In genomic region chr11:63478896-63479295, GRCh38 we compare ENCODE assay signal across 8 cellular contexts. TPM values are rescaled to one million over a fixed set of nuclear protein-coding genes. Genes with fewer than 3 reads are reported as not detected.
DNase-seq lines count a peak whose midpoint lies in the region; ATAC-seq and TF ChIP-seq lines count a peak whose summit lies in the region.

No MANE protein-coding gene starts in this region.

- no peaks in the 10 kb centered on the region for H3K36me3 ChIP-seq in left lung

- peaks cover 33% of the 10 kb centered on the region for H3K27me3 Mint-ChIP-seq in activated B cell treated with CpG ODN at 0.5 μM for 24 hours

- TF ChIP-seq CTCF in AG10803 (conservative IDR thresholded peaks at IDR 0.05; ENCODE audit: low read length) (peak; percentile 98), activated B cell treated with CpG ODN at 0.5 μM for 24 hours (IDR thresholded peaks at IDR 0.05) (peak; percentile 32), choroid plexus epithelial cell (conservative IDR thresholded peaks at IDR 0.05; ENCODE audit: low read depth, low read length) (peak; percentile 97), left lung (IDR thresholded peaks at IDR 0.05) (peak; percentile 79 to 83)

- intact Hi-C loops in activated B cell treated with CpG ODN at 0.5 μM for 24 hours (cut with micrococcal nuclease), result loop anchor here (1.0 to 10.0 kb wide), 4 partner anchors 157 to 668 kb away; no protein-coding TSS in a partner anchor
- intact Hi-C loops in left lung (cut with DNase I), result loop anchor here in 1 of 2 donors (5.0 kb wide), 1 partner anchor 158 kb away; no protein-coding TSS in a partner anchor

- H3K36me3 Mint-ChIP-seq in activated B cell treated with CpG ODN at 0.5 μM for 24 hours (ENCODE audit: low read depth), result peaks cover 3% of the 10 kb centered on the region

- DNase-seq in AG10803 (ENCODE audit: low read depth), result peak; percentile 71
- peak; percentile 75 for DNase-seq in H4 (ENCODE audit: low spot score)
- DNase-seq in NCI-H345 treated with DMSO at 0.1 percent for 48 hours (lab: John Stamatoyannopoulos, UW; ENCODE audit: unreplicated experiment), result peak; percentile 7
- DNase-seq in activated B cell treated with CpG ODN at 0.5 μM for 24 hours, result no peak
- DNase-seq in choroid plexus epithelial cell (ENCODE audit: low read depth), result peak; percentile 91
- no peak for DNase-seq in left lung
- peak; percentile 14 to 18 for DNase-seq in stimulated activated CD4-positive, alpha-beta T cell treated with anti-CD3 and anti-CD28 coated beads, Interleukin-4, amount 100 ng/mL, for 48 hours (ENCODE audit: low read depth in 2 of 2)

- ATAC-seq in activated B cell treated with CpG ODN at 0.5 μM for 24 hours (ENCODE audit: low read depth) (peak; percentile 31), left lung (peak; percentile 99), GM21528 (IDR thresholded peaks at IDR 0.05; ENCODE audit: low FRiP score, unreplicated experiment) (no peak)

- H3K27me3 ChIP-seq in left lung, result no peaks in the 10 kb centered on the region

- H3K9me3 Mint-ChIP-seq in activated B cell treated with CpG ODN at 0.5 μM for 24 hours, result peaks cover 5% of the 10 kb centered on the region

- no peaks in the 10 kb centered on the region for H3K4me1 Mint-ChIP-seq in activated B cell treated with CpG ODN at 0.5 μM for 24 hours

- peaks cover 0 to 13% of the 10 kb centered on the region in 2 donors for H3K9me3 ChIP-seq in left lung

- peaks cover 0 to 3% of the 10 kb centered on the region in 2 donors for H3K4me1 ChIP-seq in left lung

- CTCF ChIA-PET in activated B cell treated with CpG ODN at 0.5 μM for 24 hours (lab: Charles Lee), result interaction anchor here (0.6 to 4.7 kb wide), 16 partner anchors 11 to 467 kb away, joined by 3 to 148 read pairs (median 4); partner anchors contain the start of genes PLAAT4 and PLAAT5

- no peak overlapping the region for H3K4me3 Mint-ChIP-seq in activated B cell treated with CpG ODN at 0.5 μM for 24 hours

- no peak overlapping the region for H3K27ac ChIP-seq in left lung

- H3K27ac Mint-ChIP-seq in activated B cell treated with CpG ODN at 0.5 μM for 24 hours, result no peak overlapping the region

- H3K4me3 ChIP-seq in AG10803 (ENCODE audit: low read length), result no peak overlapping the region
- no peak overlapping the region for H3K4me3 ChIP-seq in choroid plexus epithelial cell (ENCODE audit: low read depth, low read length)
- H3K4me3 ChIP-seq in left lung, result no peak overlapping the region

- POLR2A ChIA-PET in activated B cell treated with CpG ODN at 0.5 μM for 24 hours (lab: Charles Lee), result interaction anchor here (1.2 kb wide), 1 partner anchor 157 kb away, joined by 4 read pairs; no protein-coding TSS in a partner anchor

RNA-seq across cellular contexts. Expression of gene PLAAT5, which starts 12.1 kb away (rescaled TPM):
- not detected in 2 replicates for total RNA-seq in H4 (2014; rRNA removed; shearing (Covaris generic))
- total RNA-seq in activated B cell treated with CpG ODN at 0.5 μM for 24 hours, result not detected in 2 replicates
- 1 to 10 TPM; 1.8 to 4.6 TPM for total RNA-seq in left lung

RNA-seq across cellular contexts. Expression of gene LGALS12, which starts 27.0 kb away (rescaled TPM):
- total RNA-seq in H4 (2014; rRNA removed; shearing (Covaris generic)), result 0.80 and 1.4 TPM in 2 replicates
- total RNA-seq in activated B cell treated with CpG ODN at 0.5 μM for 24 hours, result not detected in 2 replicates
- total RNA-seq in left lung, result under 1 TPM; 0.20 to 0.86 TPM

RNA-seq across cellular contexts. Expression of gene PLAAT4, which starts 57.7 kb away (rescaled TPM):
- total RNA-seq in H4 (2014; rRNA removed; shearing (Covaris generic)), result 49.3 and 72.0 TPM in 2 replicates
- total RNA-seq in activated B cell treated with CpG ODN at 0.5 μM for 24 hours (3.9 and 4.7 TPM in 2 replicates), left lung (100 to 1,000 TPM; 105 to 217 TPM)

Comparison
In these comparisons a context has a peak if more than half of its experiments do, and no peak if none do; other contexts are left out.
1. DNase-seq: peak in AG10803 (single experiment), H4 (single experiment), NCI-H345 treated with DMSO at 0.1 percent for 48 hours (single experiment), choroid plexus epithelial cell (single experiment) and stimulated activated CD4-positive, alpha-beta T cell treated with anti-CD3 and anti-CD28 coated beads, Interleukin-4, amount 100 ng/mL, for 48 hours (2 of 2); none in activated B cell treated with CpG ODN at 0.5 μM for 24 hours (single experiment) and left lung (0 of 2).
2. CTCF ChIP-seq: peak in every context shown above with its lines; median percentile 98 in AG10803; 97 in choroid plexus epithelial cell; 81 in left lung; 32 in activated B cell treated with CpG ODN at 0.5 μM for 24 hours.